Comparison of ENCODE assay signal across 9 cellular contexts in the genomic region with DNA sequence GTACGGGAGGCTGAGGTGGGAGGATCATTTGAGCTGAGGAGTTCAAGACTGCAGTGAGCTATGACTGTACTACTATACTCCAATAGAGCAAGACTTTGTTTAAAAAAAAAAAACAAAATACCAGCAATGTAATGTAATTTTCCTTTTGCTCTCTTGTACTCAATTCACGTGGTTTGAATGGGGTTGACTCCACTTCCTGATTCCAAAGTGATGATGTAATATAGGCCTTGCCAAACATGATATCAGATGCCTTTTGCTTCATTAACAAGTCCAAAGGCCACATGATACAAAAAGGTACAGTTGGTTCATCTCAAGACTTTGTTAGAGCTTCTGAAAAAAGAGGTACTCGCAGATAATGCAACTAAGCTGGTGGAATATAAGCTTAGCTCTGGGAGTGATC.
A peak's percentile ranks its signal among the peaks of the same experiment; 100 is the strongest.
DNase-seq lines count a peak whose midpoint lies in the region; ATAC-seq, FAIRE-seq and TF ChIP-seq lines count a peak whose summit lies in the region.
"Had no signal": no experiment of that assay in that cellular context is flagged by ENCODE, and none has a peak within 500 bp of the region (broad histone marks: within the 10 kb centered on the region; RNA-seq: fewer than 3 reads in every experiment).

No MANE protein-coding gene starts in this region.

- H3K4me3 ChIP-seq in astrocyte (ENCODE audit: insufficient read depth, low read depth, low read length) (no peak overlapping the region), left lung (no peak overlapping the region)
- H3K4me3 ChIP-seq: colonic mucosa had no signal

- no peak overlapping the region for H3K27ac ChIP-seq in astrocyte (ENCODE audit: low read depth, low read length)
- H3K27ac ChIP-seq in left lung = no peak overlapping the region
- H3K27ac ChIP-seq: colonic mucosa had no signal

- H3K36me3 ChIP-seq in astrocyte (ENCODE audit: insufficient read depth, low read length) = no peaks in the 10 kb centered on the region
- H3K36me3 ChIP-seq in left lung = no peaks in the 10 kb centered on the region
- H3K36me3 ChIP-seq: colonic mucosa had no signal

- H3K79me2 ChIP-seq in astrocyte (ENCODE audit: insufficient read depth, low read length) = no peaks in the 10 kb centered on the region

- no peak for TF ChIP-seq RAD21 in Ishikawa (IDR thresholded peaks at IDR 0.05; ENCODE audit: low read depth)

- no peak for TF ChIP-seq EP300 in Ishikawa (IDR thresholded peaks at IDR 0.05; ENCODE audit: borderline replicate concordance)

- H3K9me3 ChIP-seq in astrocyte (ENCODE audit: insufficient read depth, low read depth, low read length) (no peaks in the 10 kb centered on the region), left lung (no peaks in the 10 kb centered on the region)
- H3K9me3 ChIP-seq: colonic mucosa had no signal

- H3K9ac ChIP-seq in astrocyte (ENCODE audit: low read length) = no peak overlapping the region

- no peak for TF ChIP-seq CTCF in astrocyte (IDR thresholded peaks at IDR 0.05; ENCODE audit: insufficient read depth, low read depth, low read length)
- TF ChIP-seq CTCF in left lung (IDR thresholded peaks at IDR 0.05) = no peak

- H3K27ac Mint-ChIP-seq in astrocyte (ENCODE audit: unreplicated experiment) = no peak overlapping the region

- H3K4me1 ChIP-seq in astrocyte (ENCODE audit: insufficient read depth, low read length) = no peaks in the 10 kb centered on the region
- peaks cover 0 to 10% of the 10 kb centered on the region in 2 donors for H3K4me1 ChIP-seq in left lung
- H3K4me1 ChIP-seq: colonic mucosa had no signal

- H2AFZ ChIP-seq in astrocyte (ENCODE audit: low read depth, low read length) = no peak overlapping the region

- ATAC-seq in left lung (peak; percentile 26), HG03460 (IDR thresholded peaks at IDR 0.05; ENCODE audit: unreplicated experiment) (no peak)

- H3K4me3 Mint-ChIP-seq in astrocyte (ENCODE audit: unreplicated experiment) = no peak overlapping the region

- no peaks in the 10 kb centered on the region for H3K27me3 Mint-ChIP-seq in astrocyte (ENCODE audit: low read depth, unreplicated experiment)

- no peaks in the 10 kb centered on the region for H3K27me3 ChIP-seq in astrocyte (ENCODE audit: insufficient read depth, low read length)
- H3K27me3 ChIP-seq in left lung = no peaks in the 10 kb centered on the region
- H3K27me3 ChIP-seq: colonic mucosa had no signal

- no peaks in the 10 kb centered on the region for H3K9me3 Mint-ChIP-seq in astrocyte (ENCODE audit: unreplicated experiment)

- DNase-seq in GF-D8 (lab: John Stamatoyannopoulos, UW) (peak; percentile 44), astrocyte (ENCODE audit: low read depth) (peak; percentile 46), left lung (no peak), middle frontal gyrus (ENCODE audit: extremely low spot score, low spot score) (no peak), DMS79 (lab: John Stamatoyannopoulos, UW) (no peak), NCI-H2171 treated with DMSO at 0.1 percent for 48 hours (lab: John Stamatoyannopoulos, UW) (no peak)
- DNase-seq: colonic mucosa had no signal

- peaks cover 12% of the 10 kb centered on the region for H3K4me1 Mint-ChIP-seq in astrocyte (ENCODE audit: low read depth, unreplicated experiment)

- no peaks in the 10 kb centered on the region for H4K20me1 ChIP-seq in astrocyte (ENCODE audit: insufficient read depth, low read length)

- H3K36me3 Mint-ChIP-seq in astrocyte (ENCODE audit: low read depth, unreplicated experiment) = peaks cover 2% of the 10 kb centered on the region

- peak; percentile 64 for FAIRE-seq in astrocyte (lab: Jason Lieb, UNC)

- H3K4me2 ChIP-seq in astrocyte (ENCODE audit: low read length) = no peak overlapping the region

- intact Hi-C loops in left lung (cut with DNase I) = no loop called here

TF ChIP-seq in Ishikawa, 13 proteins besides CTCF, POLR2A, EP300 and RAD21:
- TF ChIP-seq CEBPB (IDR thresholded peaks at IDR 0.05) (0 out of 2 replicates have a peak, but pooled peaks have one; percentile 30), EGR1 (IDR thresholded peaks at IDR 0.05) (no peak)

Comparison
In these comparisons a context has a peak if more than half of its experiments do, and no peak if none do; other contexts are left out.
1. DNase-seq: peak in GF-D8 (single experiment) and astrocyte (single experiment); none in left lung (0 of 2), middle frontal gyrus (single experiment), DMS79 (single experiment) and NCI-H2171 treated with DMSO at 0.1 percent for 48 hours (single experiment).